In the genomic region with DNA sequence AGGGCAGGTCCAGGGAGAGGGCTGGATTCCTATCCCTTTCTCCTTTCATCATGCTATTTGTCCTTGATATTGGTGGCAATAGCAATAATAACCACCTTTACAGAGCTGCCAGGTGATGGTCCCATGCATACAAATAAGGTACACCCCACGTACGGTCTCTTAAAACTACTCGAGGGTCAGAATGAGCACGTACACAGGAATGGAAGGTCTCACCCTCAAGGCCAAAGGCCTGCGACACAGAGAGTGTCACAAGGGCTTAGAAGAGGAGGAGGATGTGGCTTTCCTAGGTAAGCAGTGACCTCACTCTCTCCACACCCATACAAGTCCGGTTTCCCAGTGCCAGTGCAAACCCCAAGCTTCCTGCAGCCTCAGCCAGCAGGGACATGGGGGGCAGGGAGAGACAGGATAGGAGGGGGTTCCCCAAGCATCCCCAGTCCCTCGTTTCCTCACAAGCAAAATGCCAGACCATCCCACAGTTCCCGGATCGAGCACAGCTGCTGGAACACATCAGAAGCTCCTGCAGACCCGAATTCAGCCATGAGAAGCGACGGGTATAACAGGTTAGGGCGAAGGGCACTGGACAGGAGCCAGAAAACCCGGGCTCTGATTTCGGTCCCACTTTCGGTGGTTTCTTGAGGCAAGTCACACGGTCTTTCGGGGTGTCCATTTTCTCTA, we compare ENCODE assay signal across 10 cellular contexts. TPM values are rescaled to one million over a fixed set of nuclear protein-coding genes. Genes with fewer than 3 reads are reported as not detected.
A peak's percentile ranks its signal among the peaks of the same experiment; 100 is the strongest.
DNase-seq lines count a peak whose midpoint lies in the region; ATAC-seq, FAIRE-seq and TF ChIP-seq lines count a peak whose summit lies in the region.
"Had no signal": no experiment of that assay in that cellular context is flagged by ENCODE, and none has a peak within 500 bp of the region (broad histone marks: within the 10 kb centered on the region; RNA-seq: fewer than 3 reads in every experiment).

No MANE protein-coding gene starts in this region.

- POLR2A ChIA-PET in RWPE1 (lab: Yijun Ruan, JAX; ENCODE audit: low non-redundant PET) (no interaction called here), SK-N-SH (lab: Yijun Ruan, JAX) (no interaction called here)

- no peak for TF ChIP-seq EP300 in SK-N-SH (IDR thresholded peaks at IDR 0.05; ENCODE audit: borderline replicate concordance in 1 of 2, low read depth in 1 of 2, low read length in 1 of 2)

- FAIRE-seq in pancreas (lab: Jason Lieb, UNC), result no peak
- FAIRE-seq: islet of Langerhans had no signal

- intact Hi-C loops in colonic mucosa (cut with DNase I) (no loop called here), pancreas (cut with DNase I) (no loop called here)

- H3K9me3 ChIP-seq in colonic mucosa (no peaks in the 10 kb centered on the region), pancreas (no peaks in the 10 kb centered on the region), SK-N-SH (no peaks in the 10 kb centered on the region)

- peak in 3 of 4 donors; percentile 53 to 66 (median 58) for ATAC-seq in pancreas
- no peak for ATAC-seq in GM21786 (IDR thresholded peaks at IDR 0.05; ENCODE audit: unreplicated experiment)

- TF ChIP-seq CTCF in GM10266 (IDR thresholded peaks at IDR 0.05; ENCODE audit: control insufficient read depth, insufficient read depth, low read depth, missing control alignments), result no peak
- TF ChIP-seq CTCF in RWPE1 (conservative IDR thresholded peaks at IDR 0.05; ENCODE audit: low read depth), result no peak
- TF ChIP-seq CTCF in colonic mucosa (IDR thresholded peaks at IDR 0.05), result no peak
- TF ChIP-seq CTCF in pancreas (IDR thresholded peaks at IDR 0.05), result no peak
- TF ChIP-seq CTCF in SK-N-SH (IDR thresholded peaks at IDR 0.05), result no peak

- peak overlapping the region in 1 of 2 donors; percentile 53 for H3K9ac ChIP-seq in colonic mucosa (ENCODE audit: low read depth in 2 of 2, low read length in 2 of 2)
- no peak overlapping the region for H3K9ac ChIP-seq in SK-N-SH

- no peaks in the 10 kb centered on the region for H4K20me1 ChIP-seq in SK-N-SH (ENCODE audit: insufficient read depth)

- H3F3A ChIP-seq in SK-N-SH (replicated peaks; ENCODE audit: insufficient read depth), result no peaks in the 10 kb centered on the region

- H3K27ac ChIP-seq in RWPE1, result peak overlapping the region; percentile 84
- H3K27ac ChIP-seq in colonic mucosa, result peak overlapping the region; percentile 59
- H3K27ac ChIP-seq in pancreas, result no peak overlapping the region
- H3K27ac ChIP-seq in SK-N-SH (ENCODE audit: low read depth in 2 of 2, low read length in 1 of 2), result no peak overlapping the region

- no peaks in the 10 kb centered on the region for H3K36me3 ChIP-seq in colonic mucosa
- no peaks in the 10 kb centered on the region for H3K36me3 ChIP-seq in pancreas
- H3K36me3 ChIP-seq in SK-N-SH (replicated peaks in 1 of 2; ENCODE audit: control insufficient read depth in 1 of 2, insufficient read depth in 2 of 2, low read length in 1 of 2), result no peaks in the 10 kb centered on the region

- no peak overlapping the region for H2AFZ ChIP-seq in SK-N-SH (ENCODE audit: low read depth)

- 66 to 72% methylated on average over 18 of the region's 18 CpGs for WGBS in pancreas, 2 donors
- WGBS in SK-N-SH (ENCODE audit: low lambda C conversion rate), result 61% methylated on average over 14 of the region's 18 CpGs

- H3K4me2 ChIP-seq in SK-N-SH, result no peak overlapping the region

- H3K9me2 ChIP-seq in SK-N-SH, result no peaks in the 10 kb centered on the region

- CTCF ChIA-PET in RWPE1 (lab: Yijun Ruan, JAX), result interaction anchor here (0.8 kb wide), 1 partner anchor 22 kb away, joined by 5 read pairs; no protein-coding TSS in a partner anchor
- CTCF ChIA-PET in SK-N-SH (lab: Yijun Ruan, JAX), result interaction anchor here (0.7 to 2.9 kb wide), 4 partner anchors 13 to 52 kb away, joined by 3 to 16 read pairs (median 4); no protein-coding TSS in a partner anchor

- no peak for TF ChIP-seq RAD21 in SK-N-SH (IDR thresholded peaks at IDR 0.05; ENCODE audit: low read length)

- no peaks in the 10 kb centered on the region for H3K79me2 ChIP-seq in SK-N-SH (ENCODE audit: insufficient read depth)

- H3K4me3 ChIP-seq in colonic mucosa (no peak overlapping the region), pancreas (no peak overlapping the region), SK-N-SH (ENCODE audit: low read depth in 2 of 2, low read length in 1 of 2) (no peak overlapping the region)

- DNase-seq in GM10266 (ENCODE audit: extremely low spot score), result peak; percentile 26
- DNase-seq in RWPE1 (ENCODE audit: low spot score), result no peak
- DNase-seq in colonic mucosa, result peak; percentile 79
- DNase-seq in pancreas, result no peak
- no peak for DNase-seq in SK-N-SH
- DNase-seq in NCI-H446 treated with DMSO at 0.1 percent for 48 hours (lab: John Stamatoyannopoulos, UW), result no peak
- DNase-seq in activated effector memory CD4-positive, alpha-beta T cell treated with Interleukin-2 at 50 U/mL for 16 hours, result no peak
- DNase-seq: KG1 had no signal

- H3K4me1 ChIP-seq in colonic mucosa (peaks cover 3% of the 10 kb centered on the region), pancreas (no peaks in the 10 kb centered on the region), SK-N-SH (ENCODE audit: control insufficient read depth in 1 of 2, insufficient read depth in 2 of 2, low read depth in 1 of 2, low read length in 1 of 2) (peaks cover 0 to 13% of the 10 kb centered on the region in 2 experiments; a peak in 1 of 4 replicates)

- no peaks in the 10 kb centered on the region for H3K27me3 ChIP-seq in colonic mucosa
- H3K27me3 ChIP-seq in pancreas, result no peaks in the 10 kb centered on the region
- peaks cover 9% of the 10 kb centered on the region; the same call in 1 of the 2 replicates for H3K27me3 ChIP-seq in SK-N-SH (ENCODE audit: insufficient read depth)

TF ChIP-seq in SK-N-SH, 30 proteins besides CTCF, POLR2A, EP300 and RAD21 (continues in another document):
- TF ChIP-seq SMC3 (IDR thresholded peaks at IDR 0.05; ENCODE audit: low read depth, low read length), result no peak
- TF ChIP-seq REST (IDR thresholded peaks at IDR 0.05; ENCODE audit: low read depth, low read length), result no peak
- no peak for TF ChIP-seq USF1 (IDR thresholded peaks at IDR 0.05; ENCODE audit: borderline replicate concordance, low read depth)
- TF ChIP-seq GABPA (IDR thresholded peaks at IDR 0.05; ENCODE audit: low read depth), result no peak
- no peak for TF ChIP-seq TCF12 (IDR thresholded peaks at IDR 0.05)
- TF ChIP-seq CHD2 (IDR thresholded peaks at IDR 0.05; ENCODE audit: low read length, partially characterized antibody), result no peak
- no peak for TF ChIP-seq SIN3A (IDR thresholded peaks at IDR 0.05; ENCODE audit: borderline replicate concordance, low read depth, low read length)
- TF ChIP-seq ELF1 (IDR thresholded peaks at IDR 0.05), result no peak
- TF ChIP-seq IRF3 (IDR thresholded peaks at IDR 0.05; ENCODE audit: low read depth, low read length), result no peak
- no peak for TF ChIP-seq NRF1 (IDR thresholded peaks at IDR 0.05; ENCODE audit: low read depth, low read length)
- TF ChIP-seq NFIC (IDR thresholded peaks at IDR 0.05; ENCODE audit: borderline replicate concordance), result no peak
- no peak for TF ChIP-seq JUND (IDR thresholded peaks at IDR 0.05)
- TF ChIP-seq GATA2 (CRISPR knock-in tag; IDR thresholded peaks at IDR 0.05), result no peak

RNA-seq across cellular contexts. Expression of gene PLB1, which starts 49.2 kb away (rescaled TPM):
- total RNA-seq in colonic mucosa, result 1 to 10 TPM; 1.3 to 3.0 TPM
- total RNA-seq in pancreas, result 1 to 10 TPM in 3 of 6 donors, under 1 TPM in 3; 0.16 to 2.4 (median 0.76) TPM
- polyA plus RNA-seq in pancreas, result 1 to 10 TPM in 1 of 2 donors, under 1 TPM in 1; 0.80 to 1.4 TPM
- polyA plus RNA-seq in SK-N-SH (2012; rRNA removed), result 0.10 and 0.39 TPM in 2 replicates
- polyA plus RNA-seq in SK-N-SH (2012; cell fraction: cytosol; rRNA removed), result 0.13 and 0.18 TPM in 2 replicates
- polyA plus RNA-seq in SK-N-SH (2012; cell fraction: nucleus; rRNA removed), result 0.52 and 0.60 TPM in 2 replicates

Comparison
In these comparisons a context has a peak if more than half of its experiments do, and no peak if none do; other contexts are left out.
1. DNase-seq: peak in GM10266 (single experiment) and colonic mucosa (single experiment); none in RWPE1 (single experiment), pancreas (0 of 6), SK-N-SH (single experiment), NCI-H446 treated with DMSO at 0.1 percent for 48 hours (single experiment) and activated effector memory CD4-positive, alpha-beta T cell treated with Interleukin-2 at 50 U/mL for 16 hours (single experiment).
2. H3K27ac ChIP-seq: peak in RWPE1 (single experiment) and colonic mucosa (single experiment); none in pancreas (0 of 4) and SK-N-SH (0 of 2).